In genomic region chr20:3828798-3829197, GRCh38 we compare ENCODE assay signal across 32 cellular contexts. TPM values are rescaled to one million over a fixed set of nuclear protein-coding genes. Genes with fewer than 3 reads are reported as not detected.
"Had no signal": no experiment of that assay in that cellular context is flagged by ENCODE, and none has a peak within 500 bp of the region (broad histone marks: within the 10 kb centered on the region; RNA-seq: fewer than 3 reads in every experiment).

No MANE protein-coding gene starts in this region.

- ATAC-seq: activated CD8-positive, alpha-beta T cell treated with anti-CD3 and anti-CD28 coated beads for 36 hours; activated T-cell treated with anti-CD3 and anti-CD28 coated beads, Interleukin-2, amount 50 U/mL, for 72 hours; activated T-helper 17 cell treated with anti-CD3 and anti-CD28 coated beads, Interleukin-2, amount 50 U/mL, for 72 hours had no signal

- H3K27me3 ChIP-seq: brain microvascular endothelial cell had no signal

- H3K27ac ChIP-seq: brain microvascular endothelial cell, KMS-11, VCaP had no signal

- DNase-seq: activated CD4-positive, alpha-beta T cell treated with anti-CD3 and anti-CD28 coated beads for 1 hour; activated CD4-positive, alpha-beta T cell treated with anti-CD3 and anti-CD28 coated beads for 48 hours; activated CD4-positive, alpha-beta T cell treated with anti-CD3 and anti-CD28 coated beads, Interleukin-2, amount 50 U/mL, for 4 hours; activated CD4-positive, CD25-positive, alpha-beta regulatory T cell; activated CD8-positive, alpha-beta T cell treated with anti-CD3 and anti-CD28 coated beads for 36 hours; activated effector memory CD4-positive, alpha-beta T cell treated with anti-CD3 and anti-CD28 coated beads, Interleukin-2, amount 50 U/mL, for 16 hours; activated naive CD4-positive, alpha-beta T cell; activated naive CD4-positive, alpha-beta T cell treated with anti-CD3 and anti-CD28 coated beads, Interleukin-2, amount 50 U/mL, for 16 hours; activated naive CD8-positive, alpha-beta T cell treated with anti-CD3 and anti-CD28 coated beads for 36 hours; activated T-cell treated with anti-CD3 and anti-CD28 coated beads, Interleukin-2, amount 50 U/mL, for 1 hour; activated T-cell treated with anti-CD3 and anti-CD28 coated beads, Interleukin-2, amount 50 U/mL, for 72 hours; amniotic stem cell; aorta; brain microvascular endothelial cell; central memory CD4-positive, alpha-beta T cell; NCI-H1092; NCI-H1436 treated with DMSO at 0.1 percent for 48 hours; NCI-H1694 treated with DMSO at 0.1 percent for 48 hours; NCI-H2029; NCI-H345; NCI-H510A; NCI-H526; NCI-H748 treated with DMSO at 0.1 percent for 48 hours; NK-92 treated with Interleukin-12 subunit alpha and Interleukin-12 subunit beta, amount 100 ng/mL, for 24 hours; Right ventricle myocardium superior; SW 1271; T-helper 1 cell; T-helper 2 cell; T-helper 9 cell had no signal

- H3K9ac ChIP-seq: KMS-11 had no signal

- H3K4me2 ChIP-seq: KMS-11 had no signal

RNA-seq across cellular contexts. Expression of gene SPEF1, which starts 47.5 kb away (rescaled TPM):
- total RNA-seq: aorta had no signal
